In the genomic region with DNA sequence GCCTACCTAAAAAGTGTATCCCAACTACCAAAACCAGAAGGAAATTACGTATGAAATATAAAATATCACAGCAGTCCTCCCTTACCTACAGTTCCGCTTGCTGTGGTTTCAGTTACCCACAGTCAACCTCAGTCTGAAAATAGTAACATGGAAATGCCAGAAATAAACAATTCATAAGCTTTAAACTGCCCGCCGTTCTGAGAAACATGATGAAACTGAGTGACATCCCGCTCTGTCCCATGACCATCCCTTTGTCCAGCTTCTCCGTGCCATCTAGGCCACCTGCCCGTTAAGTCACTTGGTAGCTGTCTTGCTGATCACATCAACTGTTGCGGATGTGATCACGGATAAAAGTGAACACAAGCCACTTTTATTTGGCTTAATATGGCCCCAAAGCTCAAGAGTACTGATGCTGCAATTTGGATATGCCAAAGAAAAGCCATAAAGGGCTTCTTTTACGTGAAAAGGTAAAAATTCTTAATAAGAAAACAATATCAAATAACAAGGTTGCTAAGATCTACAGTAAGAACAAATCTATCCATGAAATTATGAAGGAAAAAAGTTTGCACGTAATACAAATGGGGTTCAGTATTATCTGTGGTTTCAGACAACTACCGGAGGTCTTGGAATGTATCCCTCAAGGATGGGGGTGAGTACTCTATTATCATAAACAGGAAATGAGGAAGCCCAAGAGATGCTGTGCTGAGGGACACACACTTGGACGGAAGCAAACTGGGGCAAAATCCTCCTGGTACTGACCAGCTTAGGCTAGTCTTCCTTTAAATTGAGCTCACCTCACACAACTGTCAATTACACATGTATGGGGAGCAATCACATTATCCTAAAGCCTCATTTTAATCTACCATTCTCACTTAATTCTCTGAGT, we compare ENCODE assay signal across 8 cellular contexts. TPM values are rescaled to one million over a fixed set of nuclear protein-coding genes. Genes with fewer than 3 reads are reported as not detected.
DNase-seq lines count a peak whose midpoint lies in the region; ATAC-seq and TF ChIP-seq lines count a peak whose summit lies in the region.

No MANE protein-coding gene starts in this region.

- no peaks in the 10 kb centered on the region for H3K9me3 ChIP-seq in liver (ENCODE audit: control insufficient read depth in 4 of 4, low read length in 3 of 4)
- H3K9me3 ChIP-seq in aorta (ENCODE audit: control insufficient read depth, low read length): no peaks in the 10 kb centered on the region

- no peaks in the 10 kb centered on the region for H3K9me3 Mint-ChIP-seq in activated naive CD4-positive, alpha-beta T cell treated with anti-CD3 and anti-CD28 coated beads, Interleukin-2, amount 50 U/mL, for 72 hours

- H3K36me3 ChIP-seq in liver (ENCODE audit: control insufficient read depth in 4 of 4, insufficient read depth in 3 of 4, low read depth in 1 of 4, low read length in 3 of 4): peaks cover 0 to 2% (median 0%) of the 10 kb centered on the region in 4 donors
- no peaks in the 10 kb centered on the region for H3K36me3 ChIP-seq in aorta (ENCODE audit: control insufficient read depth in 1 of 2, insufficient read depth in 2 of 2, low read length in 1 of 2)

- peaks cover 10 to 34% of the 10 kb centered on the region in 2 donors for H3K36me3 Mint-ChIP-seq in activated naive CD4-positive, alpha-beta T cell treated with anti-CD3 and anti-CD28 coated beads, Interleukin-2, amount 50 U/mL, for 72 hours

- H3K4me3 ChIP-seq in liver (ENCODE audit: low read depth in 1 of 3, low read length in 3 of 3): no peak overlapping the region
- no peak overlapping the region for H3K4me3 ChIP-seq in aorta (ENCODE audit: low read length in 2 of 2)

- ATAC-seq in HG03469 (IDR thresholded peaks at IDR 0.05; ENCODE audit: unreplicated experiment) (peak; percentile 34), aorta (ENCODE audit: low FRiP score) (peak; percentile 30), HG02884 (IDR thresholded peaks at IDR 0.05; ENCODE audit: unreplicated experiment) (no peak)
- peak; percentile 62 to 82 for ATAC-seq in activated naive CD4-positive, alpha-beta T cell treated with anti-CD3 and anti-CD28 coated beads, Interleukin-2, amount 50 U/mL, for 72 hours

- WGBS in liver: 57% methylated on average over 13 of the region's 13 CpGs
- WGBS in aorta, 2 donors: 14% methylated on average over 13 of the region's 13 CpGs

- peak; percentile 17 for DNase-seq in stimulated activated CD4-positive, alpha-beta T cell treated with anti-CD3 and anti-CD28 coated beads, Interleukin-1b, Interleukin-23, amount 100 ng/mL, for 48 hours
- DNase-seq in stimulated activated CD4-positive, alpha-beta T cell treated with anti-CD3 and anti-CD28 coated beads, Interleukin-2, amount 100 ng/mL, for 24 hours: no peak
- peak; percentile 23 to 62 for DNase-seq in activated naive CD4-positive, alpha-beta T cell treated with anti-CD3 and anti-CD28 coated beads, Interleukin-2, amount 50 U/mL, for 72 hours (ENCODE audit: low spot score in 2 of 2)
- DNase-seq in aorta (no peak), NCI-H345 (lab: John Stamatoyannopoulos, UW) (no peak)

- no peak overlapping the region for H3K9ac ChIP-seq in liver (ENCODE audit: low read depth in 1 of 2, low read length in 2 of 2)

- intact Hi-C loops in aorta (cut with DNase I): no loop called here

- H3K27me3 ChIP-seq in liver (ENCODE audit: control insufficient read depth in 4 of 4, insufficient read depth in 4 of 4, low read length in 3 of 4): no peaks in the 10 kb centered on the region
- no peaks in the 10 kb centered on the region for H3K27me3 ChIP-seq in aorta (ENCODE audit: control insufficient read depth in 1 of 2, insufficient read depth in 2 of 2, low read length in 1 of 2)

- H3K27ac ChIP-seq in liver (ENCODE audit: low read depth in 1 of 2, low read length in 2 of 2) (peak overlapping the region; percentile 21 to 33), aorta (ENCODE audit: low read depth in 1 of 2, low read length in 2 of 2) (no peak overlapping the region)

- H3K4me1 ChIP-seq in liver (ENCODE audit: control insufficient read depth in 4 of 4, insufficient read depth in 4 of 4, low read length in 3 of 4) (peaks cover 0 to 43% (median 26%) of the 10 kb centered on the region in 4 donors), aorta (ENCODE audit: control insufficient read depth in 1 of 2, insufficient read depth in 2 of 2, low read length in 2 of 2) (peaks cover 7 to 8% of the 10 kb centered on the region in 2 donors)

- no peak for TF ChIP-seq CTCF in liver (IDR thresholded peaks at IDR 0.05; ENCODE audit: low read depth, low read length, missing input control)

- no peak for TF ChIP-seq RAD21 in liver (IDR thresholded peaks at IDR 0.05)

- peak overlapping the region; percentile 91 to 94 for H3K27ac Mint-ChIP-seq in activated naive CD4-positive, alpha-beta T cell treated with anti-CD3 and anti-CD28 coated beads, Interleukin-2, amount 50 U/mL, for 72 hours

TF ChIP-seq in liver, 16 proteins besides CTCF, POLR2A, EP300 and RAD21:
- TF ChIP-seq FOXA2 (IDR thresholded peaks at IDR 0.05): no peak
- TF ChIP-seq TAF1 (conservative IDR thresholded peaks at IDR 0.05): no peak
- TF ChIP-seq SP1 (IDR thresholded peaks at IDR 0.05): no peak
- TF ChIP-seq, protein P1, sequence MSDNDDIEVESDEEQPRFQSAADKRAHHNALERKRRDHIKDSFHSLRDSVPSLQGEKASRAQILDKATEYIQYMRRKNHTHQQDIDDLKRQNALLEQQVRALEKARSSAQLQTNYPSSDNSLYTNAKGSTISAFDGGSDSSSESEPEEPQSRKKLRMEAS (IDR thresholded peaks at IDR 0.05): no peak
- TF ChIP-seq HNF4A (conservative IDR thresholded peaks at IDR 0.05): no peak
- no peak for TF ChIP-seq NR2F2 (IDR thresholded peaks at IDR 0.05)
- no peak for TF ChIP-seq HNF4G (IDR thresholded peaks at IDR 0.05)
- TF ChIP-seq GABPA (IDR thresholded peaks at IDR 0.05 in 1 of 2, conservative IDR thresholded peaks at IDR 0.05 in 1 of 2): no peak
- TF ChIP-seq EGR1 (IDR thresholded peaks at IDR 0.05; ENCODE audit: low read depth in 2 of 2): no peak
- TF ChIP-seq, protein P2, sequence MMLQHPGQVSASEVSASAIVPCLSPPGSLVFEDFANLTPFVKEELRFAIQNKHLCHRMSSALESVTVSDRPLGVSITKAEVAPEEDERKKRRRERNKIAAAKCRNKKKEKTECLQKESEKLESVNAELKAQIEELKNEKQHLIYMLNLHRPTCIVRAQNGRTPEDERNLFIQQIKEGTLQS (IDR thresholded peaks at IDR 0.05): no peak
- TF ChIP-seq YY1 (IDR thresholded peaks at IDR 0.05): no peak
- TF ChIP-seq, protein P3, sequence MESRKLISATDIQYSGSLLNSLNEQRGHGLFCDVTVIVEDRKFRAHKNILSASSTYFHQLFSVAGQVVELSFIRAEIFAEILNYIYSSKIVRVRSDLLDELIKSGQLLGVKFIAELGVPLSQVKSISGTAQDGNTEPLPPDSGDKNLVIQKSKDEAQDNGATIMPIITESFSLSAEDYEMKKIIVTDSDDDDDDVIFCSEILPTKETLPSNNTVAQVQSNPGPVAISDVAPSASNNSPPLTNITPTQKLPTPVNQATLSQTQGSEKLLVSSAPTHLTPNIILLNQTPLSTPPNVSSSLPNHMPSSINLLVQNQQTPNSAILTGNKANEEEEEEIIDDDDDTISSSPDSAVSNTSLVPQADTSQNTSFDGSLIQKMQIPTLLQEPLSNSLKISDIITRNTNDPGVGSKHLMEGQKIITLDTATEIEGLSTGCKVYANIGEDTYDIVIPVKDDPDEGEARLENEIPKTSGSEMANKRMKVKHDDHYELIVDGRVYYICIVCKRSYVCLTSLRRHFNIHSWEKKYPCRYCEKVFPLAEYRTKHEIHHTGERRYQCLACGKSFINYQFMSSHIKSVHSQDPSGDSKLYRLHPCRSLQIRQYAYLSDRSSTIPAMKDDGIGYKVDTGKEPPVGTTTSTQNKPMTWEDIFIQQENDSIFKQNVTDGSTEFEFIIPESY (IDR thresholded peaks at IDR 0.05): no peak

RNA-seq across cellular contexts. Expression of a gene that starts 8.2 kb away (rescaled TPM):
- total RNA-seq in activated naive CD4-positive, alpha-beta T cell treated with anti-CD3 and anti-CD28 coated beads, Interleukin-2, amount 50 U/mL, for 72 hours: 100 to 1,000 TPM; 146 to 180 TPM
- total RNA-seq in liver (100 to 1,000 TPM in 1 of 2 donors, 10 to 100 TPM in 1; 83.6 to 109 TPM), aorta (100 to 1,000 TPM; 131 to 168 TPM)
- polyA plus RNA-seq in liver (10 to 100 TPM; 27.2 to 32.6 TPM), aorta (10 to 100 TPM; 21.5 to 41.5 TPM)

Comparison
In these comparisons a context has a peak if more than half of its experiments do, and no peak if none do; other contexts are left out.
1. DNase-seq: peak in stimulated activated CD4-positive, alpha-beta T cell treated with anti-CD3 and anti-CD28 coated beads, Interleukin-1b, Interleukin-23, amount 100 ng/mL, for 48 hours (single experiment) and activated naive CD4-positive, alpha-beta T cell treated with anti-CD3 and anti-CD28 coated beads, Interleukin-2, amount 50 U/mL, for 72 hours (2 of 2); none in stimulated activated CD4-positive, alpha-beta T cell treated with anti-CD3 and anti-CD28 coated beads, Interleukin-2, amount 100 ng/mL, for 24 hours (0 of 2), aorta (0 of 2) and NCI-H345 (single experiment).
2. H3K27ac ChIP-seq: peak in liver (2 of 2); none in aorta (0 of 2).